ENCODE assay signal across 26 cellular contexts in the genomic region with DNA sequence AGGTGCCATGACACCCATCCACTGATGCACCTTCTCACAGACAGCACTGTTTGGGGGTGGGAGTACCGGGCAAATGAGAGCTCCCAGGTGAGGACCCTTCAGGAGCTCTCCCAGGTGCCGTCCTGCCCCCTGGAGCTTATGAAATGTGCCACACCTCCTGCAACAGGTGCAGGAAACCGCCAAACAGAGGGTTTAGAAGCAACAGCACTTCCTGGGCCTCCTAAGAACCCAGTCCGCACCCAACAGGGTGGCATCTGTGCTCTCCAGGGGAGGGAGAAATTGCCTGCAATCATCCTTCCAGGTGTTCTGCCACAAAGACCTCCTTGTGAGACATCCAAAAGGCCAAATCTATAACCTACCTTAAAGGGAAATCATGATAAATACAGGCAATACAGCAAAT.
"Had no signal": no experiment of that assay in that cellular context is flagged by ENCODE, and none has a peak within 500 bp of the region (broad histone marks: within the 10 kb centered on the region; RNA-seq: fewer than 3 reads in every experiment).

No MANE protein-coding gene starts in this region.

- FAIRE-seq: astrocyte, keratinocyte had no signal

- DNase-seq: activated CD4-positive, alpha-beta memory T cell treated with anti-CD3 and anti-CD28 coated beads for 36 hours; activated CD4-positive, alpha-beta T cell treated with anti-CD3 and anti-CD28 coated beads, Interleukin-2, amount 10 ng/mL, durations not matched to agents 24 days and 14 days; activated CD4-positive, CD25-positive, alpha-beta regulatory T cell treated with anti-CD3 and anti-CD28 coated beads, Interleukin-2, amount 50 U/mL, for 72 hours; activated CD8-positive, alpha-beta memory T cell treated with anti-CD3 and anti-CD28 coated beads, Interleukin-2, amount 50 U/mL, for 4 hours; activated gamma-delta T cell; activated naive CD4-positive, alpha-beta T cell treated with anti-CD3 and anti-CD28 coated beads, Interleukin-2, amount 10 ng/mL, durations not matched to agents 7 days and 5 days; activated naive CD8-positive, alpha-beta T cell treated with anti-CD3 and anti-CD28 coated beads, Interleukin-2, amount 10 ng/mL, durations not matched to agents 7 days and 5 days; activated T-cell treated with anti-CD3 and anti-CD28 coated beads, Interleukin-2, amount 50 U/mL, for 1 hour; brain microvascular endothelial cell; endodermal cell; foreskin fibroblast; head of caudate nucleus; hippocampal formation; left cardiac atrium; mammary epithelial cell; ovary; right lobe of liver; stimulated activated CD4-positive, alpha-beta T cell treated with anti-CD3 and anti-CD28 coated beads, Interleukin-12 subunit alpha, Interleukin-12 subunit beta, amount 100 ng/mL, for 4 hours; stimulated activated CD4-positive, alpha-beta T cell treated with anti-CD3 and anti-CD28 coated beads, Interleukin-4, amount 100 ng/mL, for 1 hour; T1000; uterus; WERI-Rb-1 had no signal

- H3K9me3 ChIP-seq: ovary, right lobe of liver, thoracic aorta, uterus had no signal

- H3K27ac ChIP-seq: brain microvascular endothelial cell, ovary, right lobe of liver, thoracic aorta, uterus, WERI-Rb-1 had no signal

- H3K27me3 ChIP-seq: brain microvascular endothelial cell, ovary, right lobe of liver, uterus had no signal

- ATAC-seq: left cardiac atrium; naive thymus-derived CD4-positive, alpha-beta T cell had no signal

- H3K4me1 ChIP-seq: right lobe of liver, uterus had no signal

- H3K4me3 ChIP-seq: ovary, right lobe of liver, thoracic aorta, uterus had no signal

- H3K36me3 ChIP-seq: brain microvascular endothelial cell, ovary, right lobe of liver, thoracic aorta, uterus, WERI-Rb-1 had no signal
